14 cellular contexts compared by ENCODE assay signal in genomic region chr2:31429759-31430438, GRCh38. TPM values are rescaled to one million over a fixed set of nuclear protein-coding genes. Genes with fewer than 3 reads are reported as not detected.
DNase-seq lines count a peak whose midpoint lies in the region; ATAC-seq, FAIRE-seq and TF ChIP-seq lines count a peak whose summit lies in the region.
"Had no signal": no experiment of that assay in that cellular context is flagged by ENCODE, and none has a peak within 500 bp of the region (broad histone marks: within the 10 kb centered on the region; RNA-seq: fewer than 3 reads in every experiment).

No MANE protein-coding gene starts in this region.

- H3K4me3 Mint-ChIP-seq in activated T-cell treated with anti-CD3 and anti-CD28 coated beads, Interleukin-2, amount 50 U/mL, for 4 hours: no peak overlapping the region
- H3K4me3 Mint-ChIP-seq: GM23338 had no signal

- H4K20me1 ChIP-seq in keratinocyte (ENCODE audit: control insufficient read depth, extremely low read depth, insufficient read depth, low read length): no peaks in the 10 kb centered on the region

- no peak for ATAC-seq in A549
- peak; percentile 82 to 87 for ATAC-seq in activated T-cell treated with anti-CD3 and anti-CD28 coated beads, Interleukin-2, amount 50 U/mL, for 4 hours
- ATAC-seq in GM21786 (IDR thresholded peaks at IDR 0.05; ENCODE audit: unreplicated experiment): no peak
- ATAC-seq in GM19328 (IDR thresholded peaks at IDR 0.05; ENCODE audit: unreplicated experiment): no peak
- ATAC-seq: GM23338, lower lobe of right lung had no signal

- TF ChIP-seq CTCF in A549 (IDR thresholded peaks at IDR 0.05) (no peak), keratinocyte (optimal IDR thresholded peaks at IDR 0.05 in 1 of 3, IDR thresholded peaks at IDR 0.05 in 1 of 3, conservative IDR thresholded peaks at IDR 0.05 in 1 of 3; ENCODE audit: extremely low read depth in 1 of 3, insufficient read depth in 2 of 3, low read length in 3 of 3) (no peak)

- H3K4me2 ChIP-seq in A549 (0 out of 3 replicates have a peak overlapping the region, but pooled peaks have one; percentile 5), keratinocyte (ENCODE audit: control insufficient read depth, extremely low read depth, insufficient read depth, low read depth, low read length) (peak overlapping the region; percentile 53)
- H3K4me2 ChIP-seq: GM23338 had no signal

- no peak for FAIRE-seq in A549 (lab: Jason Lieb, UNC)
- FAIRE-seq in keratinocyte (lab: Jason Lieb, UNC): peak; percentile 99

- H3K36me3 ChIP-seq in keratinocyte (ENCODE audit: control insufficient read depth in 2 of 2, extremely low read depth in 1 of 2, insufficient read depth in 2 of 2, low read length in 2 of 2): no peaks in the 10 kb centered on the region
- H3K36me3 ChIP-seq: lower lobe of right lung, thyroid gland had no signal

- no peaks in the 10 kb centered on the region for H3K9me1 ChIP-seq in keratinocyte (ENCODE audit: control insufficient read depth, extremely low read depth, insufficient read depth, low read length)

- 51% methylated on average over 5 of the region's 5 CpGs for WGBS in A549 (ENCODE audit: missing lambda C conversion rate)

- no peaks in the 10 kb centered on the region for H3K27me3 ChIP-seq in keratinocyte (ENCODE audit: control insufficient read depth, extremely low read depth, insufficient read depth, low read length)
- H3K27me3 ChIP-seq: thyroid gland had no signal

- H3K4me3 ChIP-seq in A549 (no peak overlapping the region), keratinocyte (ENCODE audit: control insufficient read depth in 2 of 3, extremely low read depth in 1 of 3, insufficient read depth in 2 of 3, low read depth in 1 of 3, low read length in 3 of 3) (no peak overlapping the region)
- no peak overlapping the region for H3K4me3 ChIP-seq in Jurkat, Clone E6-1 (ENCODE audit: low read length)
- H3K4me3 ChIP-seq: GM23338, lower lobe of right lung, thyroid gland had no signal

- no peaks in the 10 kb centered on the region for H3K36me3 Mint-ChIP-seq in activated T-cell treated with anti-CD3 and anti-CD28 coated beads, Interleukin-2, amount 50 U/mL, for 4 hours (ENCODE audit: insufficient read depth)

- H3K9me3 ChIP-seq in A549 (0 out of 3 replicates have a peak, but pooled peaks cover 3% of the 10 kb centered on the region), keratinocyte (ENCODE audit: control insufficient read depth, low read depth, low read length) (no peaks in the 10 kb centered on the region)
- H3K9me3 ChIP-seq: lower lobe of right lung, thyroid gland had no signal

- no peak for TF ChIP-seq POLR2A in A549 (IDR thresholded peaks at IDR 0.05; ENCODE audit: low read length)

- H3K4me1 ChIP-seq in A549: peaks cover 10% of the 10 kb centered on the region; the same call in 1 of the 3 replicates
- peaks cover 23% of the 10 kb centered on the region for H3K4me1 ChIP-seq in keratinocyte (ENCODE audit: control insufficient read depth, extremely low read depth, insufficient read depth, low read length)
- H3K4me1 ChIP-seq: lower lobe of right lung had no signal

- POLR2A ChIA-PET in A549 (lab: Yijun Ruan, JAX): no interaction called here

- peaks cover 17% of the 10 kb centered on the region for H3K4me1 Mint-ChIP-seq in activated T-cell treated with anti-CD3 and anti-CD28 coated beads, Interleukin-2, amount 50 U/mL, for 4 hours (ENCODE audit: low read depth)
- H3K4me1 Mint-ChIP-seq: GM23338 had no signal

- TF ChIP-seq RAD21 in A549 (conservative IDR thresholded peaks at IDR 0.05 in 1 of 2, IDR thresholded peaks at IDR 0.05 in 1 of 2): no peak

- DNase-seq in A549 (ENCODE audit: low read depth in 1 of 2, low spot score in 1 of 2): peak in 1 of 2 experiments; percentile 41
- DNase-seq in Jurkat, Clone E6-1 (ENCODE audit: low read depth, low spot score): peak; percentile 61
- peak; percentile 7 for DNase-seq in activated T-cell treated with anti-CD3 and anti-CD28 coated beads, Interleukin-2, amount 50 U/mL, for 4 hours
- peak; percentile 77 for DNase-seq in keratinocyte (ENCODE audit: low read depth, low spot score)
- DNase-seq in 8988T: no peak
- no peak for DNase-seq in NCI-H2081 treated with DMSO at 0.1 percent for 48 hours (lab: John Stamatoyannopoulos, UW)
- DNase-seq: amniotic stem cell, lower lobe of right lung, NCI-H146, thyroid gland had no signal

- dilution Hi-C loops in keratinocyte (cut with MboI; ENCODE audit: extremely low pct_ligation_motif_present, low sequenced_read_pairs): no loop called here

- peak overlapping the region; percentile 10 for H3K9ac ChIP-seq in keratinocyte (ENCODE audit: control insufficient read depth, extremely low read depth, insufficient read depth, low read length)

- no peak overlapping the region for H2AFZ ChIP-seq in keratinocyte (ENCODE audit: control insufficient read depth, low read length)
- H2AFZ ChIP-seq: GM23338 had no signal

- H3K27me3 Mint-ChIP-seq in activated T-cell treated with anti-CD3 and anti-CD28 coated beads, Interleukin-2, amount 50 U/mL, for 4 hours (ENCODE audit: low read depth): peaks cover 11% of the 10 kb centered on the region

- H3K79me2 ChIP-seq in keratinocyte (ENCODE audit: control insufficient read depth, insufficient read depth, low read length): no peaks in the 10 kb centered on the region

- no peak for TF ChIP-seq EP300 in A549 (IDR thresholded peaks at IDR 0.05)

- CTCF ChIA-PET in A549 (lab: Yijun Ruan, JAX): interaction anchor here (0.6 to 1.7 kb wide), 5 partner anchors 28 to 196 kb away, joined by 3 to 5 read pairs (median 3); partner anchors contain the start of gene EHD3

- peak overlapping the region in 1 of 2 experiments; percentile 41; a peak in 3 of 6 replicates for H3K27ac ChIP-seq in A549
- peak overlapping the region; percentile 80 for H3K27ac ChIP-seq in keratinocyte (ENCODE audit: control insufficient read depth, insufficient read depth, low read length)
- H3K27ac ChIP-seq: lower lobe of right lung, thyroid gland had no signal

- H3K9me3 Mint-ChIP-seq in activated T-cell treated with anti-CD3 and anti-CD28 coated beads, Interleukin-2, amount 50 U/mL, for 4 hours: no peaks in the 10 kb centered on the region
- H3K9me3 Mint-ChIP-seq: GM23338 had no signal

TF ChIP-seq in A549, 52 proteins besides CTCF, POLR2A, EP300 and RAD21:
- TF ChIP-seq, protein P1, sequence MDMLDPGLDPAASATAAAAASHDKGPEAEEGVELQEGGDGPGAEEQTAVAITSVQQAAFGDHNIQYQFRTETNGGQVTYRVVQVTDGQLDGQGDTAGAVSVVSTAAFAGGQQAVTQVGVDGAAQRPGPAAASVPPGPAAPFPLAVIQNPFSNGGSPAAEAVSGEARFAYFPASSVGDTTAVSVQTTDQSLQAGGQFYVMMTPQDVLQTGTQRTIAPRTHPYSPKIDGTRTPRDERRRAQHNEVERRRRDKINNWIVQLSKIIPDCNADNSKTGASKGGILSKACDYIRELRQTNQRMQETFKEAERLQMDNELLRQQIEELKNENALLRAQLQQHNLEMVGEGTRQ (IDR thresholded peaks at IDR 0.05): peak; percentile 23; the same call in 1 of the 2 replicates
- TF ChIP-seq ATOH8 (CRISPR knock-in tag; IDR thresholded peaks at IDR 0.05; ENCODE audit: low read depth) (no peak), ZFP36 (IDR thresholded peaks at IDR 0.05; ENCODE audit: borderline replicate concordance, partially characterized antibody) (no peak), NFE2L2 (conservative IDR thresholded peaks at IDR 0.05; ENCODE audit: low read length) (no peak)

RNA-seq across cellular contexts. Expression of gene XDH, which starts 15.4 kb away (rescaled TPM):
- polyA plus RNA-seq in A549 (2011; rRNA removed) (1.0 and 1.1 TPM in 2 replicates), A549 (2017; fragmentation: RNase III; extraction: RNeasy Plus Mini Kit Qiagen cat#74134 plus additional on column Dnase treatment) (0.71 to 1.0 TPM (median 0.88 TPM) in 3 replicates), keratinocyte (27.7 to 55.4 TPM (median 40.6 TPM) in 3 replicates)
- 0.61 and 0.73 TPM in 2 replicates for polyA plus RNA-seq in A549 (2012; cell fraction: cytosol; rRNA removed)
- polyA plus RNA-seq in A549 (2012; cell fraction: nucleus; rRNA removed): 1.0 and 1.8 TPM in 2 replicates
- 1.1 and 1.3 TPM in 2 replicates for polyA minus RNA-seq in A549 (2011; rRNA and poly(A)+ RNA removed)
- not detected for polyA plus RNA-seq in Jurkat, Clone E6-1 (2012; ENCODE audit: insufficient read depth, insufficient read length)
- total RNA-seq in activated T-cell treated with anti-CD3 and anti-CD28 coated beads, Interleukin-2, amount 50 U/mL, for 4 hours: not detected
- polyA plus RNA-seq in keratinocyte (2011; ENCODE audit: low read depth): 13.5 TPM
- 29.3 TPM in 2 replicates for polyA plus RNA-seq in keratinocyte (2011; cell fraction: cytosol; rRNA removed)
- polyA plus RNA-seq in keratinocyte (2011; cell fraction: nucleus; rRNA removed): 66.9 and 71.0 TPM in 2 replicates
- 22.6 and 51.8 TPM in 2 replicates for polyA plus RNA-seq in keratinocyte (2012; ENCODE audit: low replicate concordance)
- 68.0 to 96.2 TPM (median 90.4 TPM) in 3 replicates for polyA minus RNA-seq in keratinocyte
- 34.3 TPM for polyA minus RNA-seq in keratinocyte (2011; cell fraction: cytosol; rRNA and poly(A)+ RNA removed)
- 42.8 and 74.8 TPM in 2 replicates for polyA minus RNA-seq in keratinocyte (2011; cell fraction: nucleus; rRNA and poly(A)+ RNA removed)
- total RNA-seq: skeletal muscle tissue had no signal

Comparison
In these comparisons a context has a peak if more than half of its experiments do, and no peak if none do; other contexts are left out.
1. ATAC-seq: peak in activated T-cell treated with anti-CD3 and anti-CD28 coated beads, Interleukin-2, amount 50 U/mL, for 4 hours (2 of 2); none in A549 (0 of 2), GM21786 (single experiment) and GM19328 (single experiment).
2. DNase-seq: peak in Jurkat, Clone E6-1 (single experiment), activated T-cell treated with anti-CD3 and anti-CD28 coated beads, Interleukin-2, amount 50 U/mL, for 4 hours (single experiment) and keratinocyte (single experiment); none in 8988T (single experiment) and NCI-H2081 treated with DMSO at 0.1 percent for 48 hours (single experiment).
3. RNA of gene XDH, which starts 15.4 kb away (polyA plus RNA-seq): 13.5 to 71.0 TPM in keratinocyte; 0.61 to 1.8 TPM in A549; every median in the first group is over 4 times any median in the second.